ENCODE assay signal across 1 cellular context in the genomic region with DNA sequence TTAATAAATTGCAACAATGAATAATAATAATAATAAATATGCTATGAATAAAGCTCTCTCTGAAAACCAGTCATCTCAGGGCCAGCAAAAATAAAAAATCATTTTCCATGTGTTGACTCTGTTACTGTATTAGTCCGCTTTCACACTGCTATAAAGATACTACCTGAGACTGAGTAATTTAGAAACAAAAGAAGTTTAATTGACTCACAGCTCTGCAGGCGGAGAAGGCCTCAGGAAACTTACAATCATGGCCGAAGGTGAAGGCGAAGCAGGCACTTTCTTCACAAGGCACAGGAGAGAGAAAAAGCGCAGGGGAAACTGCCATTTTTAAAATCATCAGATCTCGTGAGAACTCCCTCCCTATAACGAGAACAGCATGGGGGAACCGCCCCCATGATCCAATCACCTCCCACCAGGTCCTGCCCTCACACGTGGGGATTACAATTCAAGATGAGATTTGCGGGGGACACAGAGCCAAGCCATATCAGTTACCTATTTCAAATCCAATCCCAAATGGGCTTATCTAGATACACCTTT.
TF ChIP-seq lines count a peak whose summit lies in the region.

No MANE protein-coding gene starts in this region.

TF ChIP-seq in GM12878, 131 proteins besides CTCF, POLR2A, EP300 and RAD21 (continued from another document and continues in another):
- TF ChIP-seq MLLT1 (IDR thresholded peaks at IDR 0.05): no peak
- TF ChIP-seq ZNF687 (IDR thresholded peaks at IDR 0.05): peak; percentile 31; the same call in 1 of the 2 replicates
- no peak for TF ChIP-seq SMAD5 (IDR thresholded peaks at IDR 0.05; ENCODE audit: low read depth)
- TF ChIP-seq ZNF274 (IDR thresholded peaks at IDR 0.05; ENCODE audit: insufficient read depth, insufficient read length): no peak
- TF ChIP-seq ETV6 (conservative IDR thresholded peaks at IDR 0.05 in 1 of 2, IDR thresholded peaks at IDR 0.05 in 1 of 2; ENCODE audit: borderline replicate concordance in 1 of 2, low read depth in 1 of 2): no peak
- no peak for TF ChIP-seq HDGF (IDR thresholded peaks at IDR 0.05)
- TF ChIP-seq SREBF2 (IDR thresholded peaks at IDR 0.05; ENCODE audit: low read length): no peak
- no peak for TF ChIP-seq ZSCAN29 (IDR thresholded peaks at IDR 0.05)
- TF ChIP-seq, protein P1, sequence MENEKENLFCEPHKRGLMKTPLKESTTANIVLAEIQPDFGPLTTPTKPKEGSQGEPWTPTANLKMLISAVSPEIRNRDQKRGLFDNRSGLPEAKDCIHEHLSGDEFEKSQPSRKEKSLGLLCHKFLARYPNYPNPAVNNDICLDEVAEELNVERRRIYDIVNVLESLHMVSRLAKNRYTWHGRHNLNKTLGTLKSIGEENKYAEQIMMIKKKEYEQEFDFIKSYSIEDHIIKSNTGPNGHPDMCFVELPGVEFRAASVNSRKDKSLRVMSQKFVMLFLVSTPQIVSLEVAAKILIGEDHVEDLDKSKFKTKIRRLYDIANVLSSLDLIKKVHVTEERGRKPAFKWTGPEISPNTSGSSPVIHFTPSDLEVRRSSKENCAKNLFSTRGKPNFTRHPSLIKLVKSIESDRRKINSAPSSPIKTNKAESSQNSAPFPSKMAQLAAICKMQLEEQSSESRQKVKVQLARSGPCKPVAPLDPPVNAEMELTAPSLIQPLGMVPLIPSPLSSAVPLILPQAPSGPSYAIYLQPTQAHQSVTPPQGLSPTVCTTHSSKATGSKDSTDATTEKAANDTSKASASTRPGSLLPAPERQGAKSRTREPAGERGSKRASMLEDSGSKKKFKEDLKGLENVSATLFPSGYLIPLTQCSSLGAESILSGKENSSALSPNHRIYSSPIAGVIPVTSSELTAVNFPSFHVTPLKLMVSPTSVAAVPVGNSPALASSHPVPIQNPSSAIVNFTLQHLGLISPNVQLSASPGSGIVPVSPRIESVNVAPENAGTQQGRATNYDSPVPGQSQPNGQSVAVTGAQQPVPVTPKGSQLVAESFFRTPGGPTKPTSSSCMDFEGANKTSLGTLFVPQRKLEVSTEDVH (IDR thresholded peaks at IDR 0.05; ENCODE audit: low read depth, partially characterized antibody): no peak
- peak; percentile 91 for TF ChIP-seq YY1 (IDR thresholded peaks at IDR 0.05; ENCODE audit: low read depth, low read length)
- no peak for TF ChIP-seq STAT3 (IDR thresholded peaks at IDR 0.05; ENCODE audit: low read depth, low read length)
- no peak for TF ChIP-seq NBN (IDR thresholded peaks at IDR 0.05)
- TF ChIP-seq ZNF24 (IDR thresholded peaks at IDR 0.05): 0 out of 2 replicates have a peak, but pooled peaks have one; percentile 3
- TF ChIP-seq CEBPB (IDR thresholded peaks at IDR 0.05; ENCODE audit: borderline replicate concordance in 1 of 2, low read depth in 2 of 2, low read length in 2 of 2): no peak
- no peak for TF ChIP-seq SMAD1 (IDR thresholded peaks at IDR 0.05; ENCODE audit: low read depth, partially characterized antibody)
- no peak for TF ChIP-seq NRF1 (conservative IDR thresholded peaks at IDR 0.05; ENCODE audit: low read depth, low read length)
- no peak for TF ChIP-seq NR2F1 (conservative IDR thresholded peaks at IDR 0.05)
- TF ChIP-seq MTA3 (IDR thresholded peaks at IDR 0.05; ENCODE audit: borderline replicate concordance, low read length): no peak
- TF ChIP-seq CHD1 (IDR thresholded peaks at IDR 0.05; ENCODE audit: low read depth, low read length): no peak
- TF ChIP-seq CHD2 (IDR thresholded peaks at IDR 0.05; ENCODE audit: borderline replicate concordance, low read depth, low read length): peak; percentile 82; the same call in 1 of the 2 replicates
- no peak for TF ChIP-seq YBX1 (IDR thresholded peaks at IDR 0.05)
- TF ChIP-seq CBX5 (IDR thresholded peaks at IDR 0.05; ENCODE audit: low read depth): no peak
- no peak for TF ChIP-seq SUPT20H (IDR thresholded peaks at IDR 0.05; ENCODE audit: borderline replicate concordance, control insufficient read depth, low read depth, low read length)
- TF ChIP-seq CREM (IDR thresholded peaks at IDR 0.05; ENCODE audit: low read depth): no peak
- 0 out of 2 replicates have a peak, but pooled peaks have one; percentile 10 for TF ChIP-seq RELB (IDR thresholded peaks at IDR 0.05; ENCODE audit: low read depth)
- TF ChIP-seq MTA2 (IDR thresholded peaks at IDR 0.05; ENCODE audit: low read depth): no peak
- TF ChIP-seq BCL11A (IDR thresholded peaks at IDR 0.05; ENCODE audit: low read depth, low read length): no peak
- no peak for TF ChIP-seq STAT1 (conservative IDR thresholded peaks at IDR 0.05)
- no peak for TF ChIP-seq SRF (IDR thresholded peaks at IDR 0.05; ENCODE audit: low read depth in 2 of 2, low read length in 2 of 2)
- TF ChIP-seq RAD51 (IDR thresholded peaks at IDR 0.05): no peak
- TF ChIP-seq, protein P2, sequence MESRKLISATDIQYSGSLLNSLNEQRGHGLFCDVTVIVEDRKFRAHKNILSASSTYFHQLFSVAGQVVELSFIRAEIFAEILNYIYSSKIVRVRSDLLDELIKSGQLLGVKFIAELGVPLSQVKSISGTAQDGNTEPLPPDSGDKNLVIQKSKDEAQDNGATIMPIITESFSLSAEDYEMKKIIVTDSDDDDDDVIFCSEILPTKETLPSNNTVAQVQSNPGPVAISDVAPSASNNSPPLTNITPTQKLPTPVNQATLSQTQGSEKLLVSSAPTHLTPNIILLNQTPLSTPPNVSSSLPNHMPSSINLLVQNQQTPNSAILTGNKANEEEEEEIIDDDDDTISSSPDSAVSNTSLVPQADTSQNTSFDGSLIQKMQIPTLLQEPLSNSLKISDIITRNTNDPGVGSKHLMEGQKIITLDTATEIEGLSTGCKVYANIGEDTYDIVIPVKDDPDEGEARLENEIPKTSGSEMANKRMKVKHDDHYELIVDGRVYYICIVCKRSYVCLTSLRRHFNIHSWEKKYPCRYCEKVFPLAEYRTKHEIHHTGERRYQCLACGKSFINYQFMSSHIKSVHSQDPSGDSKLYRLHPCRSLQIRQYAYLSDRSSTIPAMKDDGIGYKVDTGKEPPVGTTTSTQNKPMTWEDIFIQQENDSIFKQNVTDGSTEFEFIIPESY (IDR thresholded peaks at IDR 0.05): no peak
- no peak for TF ChIP-seq BMI1 (IDR thresholded peaks at IDR 0.05; ENCODE audit: borderline replicate concordance)
- no peak for TF ChIP-seq SPI1 (IDR thresholded peaks at IDR 0.05; ENCODE audit: borderline replicate concordance, insufficient read depth, low read depth, low read length)
- no peak for TF ChIP-seq IKZF1 (conservative IDR thresholded peaks at IDR 0.05)
- no peak for TF ChIP-seq SUZ12 (IDR thresholded peaks at IDR 0.05; ENCODE audit: unreplicated experiment)
- peak; percentile 8; the same call in 1 of the 2 replicates for TF ChIP-seq ZNF217 (IDR thresholded peaks at IDR 0.05)
- no peak for TF ChIP-seq PKNOX1 (IDR thresholded peaks at IDR 0.05)
- TF ChIP-seq SP1 (IDR thresholded peaks at IDR 0.05; ENCODE audit: low read depth, low read length): no peak
- TF ChIP-seq, protein P3, sequence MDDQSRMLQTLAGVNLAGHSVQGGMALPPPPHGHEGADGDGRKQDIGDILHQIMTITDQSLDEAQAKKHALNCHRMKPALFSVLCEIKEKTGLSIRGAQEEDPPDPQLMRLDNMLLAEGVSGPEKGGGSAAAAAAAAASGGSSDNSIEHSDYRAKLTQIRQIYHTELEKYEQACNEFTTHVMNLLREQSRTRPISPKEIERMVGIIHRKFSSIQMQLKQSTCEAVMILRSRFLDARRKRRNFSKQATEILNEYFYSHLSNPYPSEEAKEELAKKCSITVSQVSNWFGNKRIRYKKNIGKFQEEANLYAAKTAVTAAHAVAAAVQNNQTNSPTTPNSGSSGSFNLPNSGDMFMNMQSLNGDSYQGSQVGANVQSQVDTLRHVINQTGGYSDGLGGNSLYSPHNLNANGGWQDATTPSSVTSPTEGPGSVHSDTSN (IDR thresholded peaks at IDR 0.05; ENCODE audit: insufficient replicate concordance, low read depth, low read length): no peak
- no peak for TF ChIP-seq EGR1 (IDR thresholded peaks at IDR 0.05; ENCODE audit: borderline replicate concordance in 1 of 2, low read depth in 2 of 2, low read length in 2 of 2)
- no peak for TF ChIP-seq ESRRA (IDR thresholded peaks at IDR 0.05; ENCODE audit: low read length)
- TF ChIP-seq RCOR1 (conservative IDR thresholded peaks at IDR 0.05; ENCODE audit: low read depth, low read length): no peak
- no peak; a peak in 1 of 4 replicates for TF ChIP-seq IKZF2 (IDR thresholded peaks at IDR 0.05)
- TF ChIP-seq BCLAF1 (IDR thresholded peaks at IDR 0.05): no peak
- TF ChIP-seq ELK1 (IDR thresholded peaks at IDR 0.05; ENCODE audit: low read depth, low read length): no peak
